14 cellular contexts compared by ENCODE assay signal in the genomic region with DNA sequence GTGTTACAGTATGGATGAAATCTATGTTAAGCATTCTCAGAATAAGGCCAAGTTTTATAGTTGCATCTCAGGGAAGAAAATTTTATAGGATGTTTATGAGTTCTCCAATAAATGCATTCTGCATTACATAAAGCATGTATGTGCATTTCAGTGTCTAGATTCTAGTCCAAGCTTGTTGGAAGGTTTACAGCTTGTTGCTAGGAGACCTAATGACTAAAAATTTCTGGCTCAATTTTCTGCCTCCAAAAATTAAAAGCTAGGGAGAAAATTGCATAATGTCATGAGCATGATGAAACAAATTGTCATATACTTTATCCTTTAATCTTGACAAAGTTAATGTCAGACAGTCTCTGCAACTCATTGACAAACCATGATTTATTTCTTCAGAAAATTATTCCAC. TPM values are rescaled to one million over a fixed set of nuclear protein-coding genes. Genes with fewer than 3 reads are reported as not detected.
DNase-seq lines count a peak whose midpoint lies in the region; ATAC-seq and TF ChIP-seq lines count a peak whose summit lies in the region.
"Had no signal": no experiment of that assay in that cellular context is flagged by ENCODE, and none has a peak within 500 bp of the region (broad histone marks: within the 10 kb centered on the region; RNA-seq: fewer than 3 reads in every experiment).

No MANE protein-coding gene starts in this region.

- no peaks in the 10 kb centered on the region for H3K9me2 ChIP-seq in GM23248 (ENCODE audit: insufficient read depth)

- no peak for ATAC-seq in body of pancreas
- no peak for ATAC-seq in HG02970 (IDR thresholded peaks at IDR 0.05; ENCODE audit: low FRiP score, unreplicated experiment)
- ATAC-seq in Right ventricle myocardium superior (ENCODE audit: poor library complexity): no peak

- peak overlapping the region; percentile 18 for H3K4me2 ChIP-seq in GM23248 (ENCODE audit: unreplicated experiment)

- H3F3A ChIP-seq in GM23248 (ENCODE audit: insufficient read depth): peaks cover 5% of the 10 kb centered on the region; the same call in 1 of the 2 replicates

- in situ Hi-C loops in GM23248 (cut with MboI): no loop called here

- H3K36me3 ChIP-seq in ACC112 (ENCODE audit: insufficient read depth, low read length) (no peaks in the 10 kb centered on the region), GM23248 (ENCODE audit: low read depth) (no peaks in the 10 kb centered on the region), body of pancreas (replicated peaks in 1 of 2; ENCODE audit: insufficient read depth in 1 of 2, low read depth in 2 of 2) (no peaks in the 10 kb centered on the region)

- intact Hi-C loops in body of pancreas (cut with DNase I): no loop called here
- intact Hi-C loops in Right ventricle myocardium superior (cut with DNase I): no loop called here

- no peaks in the 10 kb centered on the region for H3K79me2 ChIP-seq in ACC112 (ENCODE audit: control insufficient read depth, insufficient read depth, low read length, unreplicated experiment)
- H3K79me2 ChIP-seq in GM23248 (ENCODE audit: insufficient read depth): no peaks in the 10 kb centered on the region

- no peak for TF ChIP-seq CTCF in VCaP (conservative IDR thresholded peaks at IDR 0.05)
- no peak for TF ChIP-seq CTCF in fibroblast of villous mesenchyme (IDR thresholded peaks at IDR 0.05; ENCODE audit: insufficient read depth, low read depth, low read length)
- no peak for TF ChIP-seq CTCF in body of pancreas (IDR thresholded peaks at IDR 0.05)

- no peaks in the 10 kb centered on the region for H3K27me3 ChIP-seq in ACC112 (ENCODE audit: insufficient read depth, low read length)
- H3K27me3 ChIP-seq in GM23248 (replicated peaks; ENCODE audit: insufficient read depth): no peaks in the 10 kb centered on the region
- H3K27me3 ChIP-seq in body of pancreas: no peaks in the 10 kb centered on the region

- DNase-seq in GM23248 (peak; percentile 90), fibroblast of villous mesenchyme (ENCODE audit: low read depth) (peak; percentile 65), body of pancreas (no peak), NCI-H774 (lab: John Stamatoyannopoulos, UW) (no peak), Right ventricle myocardium superior (no peak)
- DNase-seq: activated CD4-positive, alpha-beta T cell treated with anti-CD3 and anti-CD28 coated beads, Interleukin-2, amount 50 U/mL, for 48 hours; NCI-H1417 treated with DMSO at 0.1 percent for 48 hours; occipital lobe had no signal

- no peaks in the 10 kb centered on the region for H4K20me1 ChIP-seq in GM23248 (ENCODE audit: insufficient read depth)

- H3K9me3 ChIP-seq in GM23248 (ENCODE audit: low read depth) (no peaks in the 10 kb centered on the region), body of pancreas (no peaks in the 10 kb centered on the region)

- peak overlapping the region; percentile 36 for H3K9ac ChIP-seq in GM23248

- TF ChIP-seq POLR2A in body of pancreas (IDR thresholded peaks at IDR 0.05): no peak

- no peak overlapping the region for H3K4me3 ChIP-seq in ACC112 (ENCODE audit: low read depth, low read length)
- no peak overlapping the region for H3K4me3 ChIP-seq in GM23248
- no peak overlapping the region for H3K4me3 ChIP-seq in fibroblast of villous mesenchyme (ENCODE audit: low read depth, low read length)
- no peak overlapping the region for H3K4me3 ChIP-seq in body of pancreas
- H3K4me3 ChIP-seq: lung had no signal

- H3K27ac ChIP-seq in ACC112 (ENCODE audit: low read depth, low read length): peak overlapping the region; percentile 4; the same call in 1 of the 2 replicates
- H3K27ac ChIP-seq in GM23248: peak overlapping the region; percentile 59
- H3K27ac ChIP-seq in VCaP: peak overlapping the region; percentile 25; the same call in 1 of the 2 replicates
- H3K27ac ChIP-seq in body of pancreas: no peak overlapping the region

- H2AFZ ChIP-seq in ACC112 (ENCODE audit: low read length, unreplicated experiment) (no peak overlapping the region), GM23248 (no peak overlapping the region)

- H3K4me1 ChIP-seq in ACC112 (ENCODE audit: control insufficient read depth, insufficient read depth, low read length, unreplicated experiment) (peaks cover 6% of the 10 kb centered on the region), GM23248 (ENCODE audit: insufficient read depth) (peaks cover 16% of the 10 kb centered on the region), body of pancreas (no peaks in the 10 kb centered on the region)

RNA-seq across cellular contexts. Expression of a gene that starts 18.5 kb away (rescaled TPM):
- not detected in 2 replicates for total RNA-seq in GM23248 (2014; rRNA removed; shearing (Covaris generic))
- not detected in 2 replicates for polyA plus RNA-seq in GM23248 (2016; fragmentation: Nextera tagmentation; extraction: Ambion mirVana)
- total RNA-seq in fibroblast of villous mesenchyme (not detected in 2 replicates), body of pancreas (not detected), Right ventricle myocardium superior (not detected)
- total RNA-seq: CD4-positive, alpha-beta memory T cell; HT-29; lung; occipital lobe had no signal
- polyA plus RNA-seq: CD4-positive, alpha-beta memory T cell; lung had no signal

RNA-seq across cellular contexts. Expression of a gene that starts 30.7 kb away (rescaled TPM):
- 0.22 TPM in 1 of 2 replicates, not detected in the other for total RNA-seq in GM23248 (2014; rRNA removed; shearing (Covaris generic))
- not detected in 2 replicates for polyA plus RNA-seq in GM23248 (2016; fragmentation: Nextera tagmentation; extraction: Ambion mirVana)
- not detected in 2 replicates for total RNA-seq in fibroblast of villous mesenchyme
- total RNA-seq in body of pancreas: 10 to 100 TPM in 1 of 2 donors, 1 to 10 TPM in 1; 5.9 to 13.5 TPM
- total RNA-seq in Right ventricle myocardium superior: not detected
- polyA plus RNA-seq: CD4-positive, alpha-beta memory T cell had no signal

RNA-seq across cellular contexts. Expression of a gene that starts 59.1 kb away (rescaled TPM):
- total RNA-seq in GM23248 (2014; rRNA removed; shearing (Covaris generic)): 22.4 and 23.9 TPM in 2 replicates
- polyA plus RNA-seq in GM23248 (2016; fragmentation: Nextera tagmentation; extraction: Ambion mirVana): 13.3 and 15.1 TPM in 2 replicates
- total RNA-seq in fibroblast of villous mesenchyme (98.9 and 120 TPM in 2 replicates), body of pancreas (10 to 100 TPM; 10.1 to 26.7 TPM), Right ventricle myocardium superior (2.0 TPM)

Comparison
In these comparisons a context has a peak if more than half of its experiments do, and no peak if none do; other contexts are left out.
1. H3K27ac ChIP-seq: peak in ACC112 (single experiment), GM23248 (single experiment) and VCaP (single experiment); none in body of pancreas (0 of 4).
2. DNase-seq: peak in GM23248 (single experiment) and fibroblast of villous mesenchyme (single experiment); none in body of pancreas (0 of 4), NCI-H774 (single experiment) and Right ventricle myocardium superior (single experiment).